Comparison of ENCODE assay signal across 13 cellular contexts in the genomic region with DNA sequence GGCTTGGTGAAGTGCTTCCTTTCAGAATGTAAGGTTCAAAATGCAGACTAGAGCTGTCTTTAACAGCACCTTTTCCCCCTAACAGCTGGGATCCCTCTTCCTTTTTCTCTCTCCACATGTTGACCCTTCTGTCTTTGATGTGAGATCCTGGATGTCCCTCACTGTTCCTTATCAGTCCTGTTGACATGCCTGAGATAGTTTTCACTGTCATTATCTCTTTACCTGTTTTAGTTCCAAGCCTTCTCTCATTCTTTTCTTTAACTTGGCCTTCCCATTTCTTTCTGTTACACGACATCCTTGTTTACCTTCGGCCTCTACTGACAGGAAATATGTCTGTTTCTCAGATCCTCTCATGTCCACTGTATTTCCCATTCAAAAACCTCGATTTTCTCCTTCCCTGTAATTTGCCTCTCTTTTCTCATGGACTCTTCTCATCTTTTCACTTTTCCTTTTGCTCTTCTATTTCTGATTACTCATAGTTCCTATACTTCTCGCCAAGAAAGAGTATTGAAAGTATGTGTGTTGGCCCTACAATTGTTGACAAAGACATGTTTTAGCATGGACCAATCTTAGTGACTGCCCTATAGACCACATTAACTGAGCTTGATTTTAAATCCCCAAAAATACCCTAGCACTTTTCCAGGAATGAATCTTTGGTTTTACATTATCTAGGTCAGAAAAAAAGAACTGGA. TPM values are rescaled to one million over a fixed set of nuclear protein-coding genes. Genes with fewer than 3 reads are reported as not detected.
DNase-seq lines count a peak whose midpoint lies in the region; TF ChIP-seq lines count a peak whose summit lies in the region.
"Had no signal": no experiment of that assay in that cellular context is flagged by ENCODE, and none has a peak within 500 bp of the region (broad histone marks: within the 10 kb centered on the region; RNA-seq: fewer than 3 reads in every experiment).

No MANE protein-coding gene starts in this region.

- WGBS in mammary epithelial cell (ENCODE audit: low coverage, missing lambda C conversion rate) = 77% methylated on average over 3 of the region's 4 CpGs
- WGBS in suprapubic skin = 70% methylated on average over 4 of the region's 4 CpGs

- no TSS peak for BruUV-seq in mammary epithelial cell (replicated peaks; lab: Mats Ljungman, UMichigan)

- H3K36me3 ChIP-seq in mammary epithelial cell (ENCODE audit: insufficient read depth, low read length) (no peaks in the 10 kb centered on the region), breast epithelium (no peaks in the 10 kb centered on the region), adipocyte (ENCODE audit: control insufficient read depth, insufficient read depth, low read length, severe bottlenecking) (no peaks in the 10 kb centered on the region), suprapubic skin (no peaks in the 10 kb centered on the region), Peyer's patch (no peaks in the 10 kb centered on the region)
- H3K36me3 ChIP-seq: prostate gland had no signal

- H4K20me1 ChIP-seq in mammary epithelial cell (ENCODE audit: insufficient read depth, low read length) = no peaks in the 10 kb centered on the region

- peaks cover 0 to 1% (median 0%) of the 10 kb centered on the region in 6 donors for H3K9me3 Mint-ChIP-seq in immature natural killer cell
- H3K9me3 Mint-ChIP-seq: stimulated activated naive B cell treated with anti-CD40 and anti-IgM and Interleukin-4, amounts not matched to agents 10 μg/mL and 1 μg/mL and 100 μg/mL, for 72 hours had no signal

- dilution Hi-C loops in mammary epithelial cell (cut with HindIII; ENCODE audit: low sequenced_read_pairs) = no loop called here

- intact Hi-C loops in mammary epithelial cell (cut with micrococcal nuclease) (loop anchor here (2.0 to 5.0 kb wide), 3 partner anchors 32 to 143 kb away; no protein-coding TSS in a partner anchor), breast epithelium (cut with DNase I; ENCODE audit: low total_unique reads) (no loop called here)

- TF ChIP-seq POLR2A in breast epithelium (IDR thresholded peaks at IDR 0.05) (no peak), suprapubic skin (IDR thresholded peaks at IDR 0.05) (no peak), Peyer's patch (IDR thresholded peaks at IDR 0.05) (no peak)

- CTCF ChIA-PET in mammary epithelial cell (lab: Charles Lee; ENCODE audit: low non-redundant PET) = interaction anchor here (0.6 to 0.7 kb wide), 2 partner anchors 10 to 390 kb away, joined by 3 read pairs; no protein-coding TSS in a partner anchor

- peak overlapping the region; percentile 36 for H2AFZ ChIP-seq in mammary epithelial cell (ENCODE audit: low read depth, low read length)

- H3K36me3 Mint-ChIP-seq in immature natural killer cell = no peaks in the 10 kb centered on the region
- H3K36me3 Mint-ChIP-seq: stimulated activated naive B cell treated with anti-CD40 and anti-IgM and Interleukin-4, amounts not matched to agents 10 μg/mL and 1 μg/mL and 100 μg/mL, for 72 hours had no signal

- H3K27me3 ChIP-seq in mammary epithelial cell (ENCODE audit: insufficient read depth, low read length) = no peaks in the 10 kb centered on the region
- H3K27me3 ChIP-seq in breast epithelium = no peaks in the 10 kb centered on the region
- H3K27me3 ChIP-seq in adipocyte (replicated peaks; ENCODE audit: control insufficient read depth, insufficient read depth, low read length) = peaks cover 51% of the 10 kb centered on the region
- H3K27me3 ChIP-seq in suprapubic skin = peaks cover 45% of the 10 kb centered on the region
- H3K27me3 ChIP-seq in Peyer's patch = peaks cover 0 to 6% of the 10 kb centered on the region in 2 donors

- H3K4me1 Mint-ChIP-seq in immature natural killer cell = peaks cover 11 to 13% of the 10 kb centered on the region in 2 donors
- H3K4me1 Mint-ChIP-seq: stimulated activated naive B cell treated with anti-CD40 and anti-IgM and Interleukin-4, amounts not matched to agents 10 μg/mL and 1 μg/mL and 100 μg/mL, for 72 hours had no signal

- no peak for TF ChIP-seq EP300 in suprapubic skin (IDR thresholded peaks at IDR 0.05)

- H3K79me2 ChIP-seq in mammary epithelial cell (ENCODE audit: insufficient read depth, low read length) = no peaks in the 10 kb centered on the region

- H3K9me3 ChIP-seq in mammary epithelial cell (replicated peaks; ENCODE audit: insufficient read depth, low read length) (no peaks in the 10 kb centered on the region), breast epithelium (no peaks in the 10 kb centered on the region), adipocyte (ENCODE audit: control insufficient read depth, low read length) (no peaks in the 10 kb centered on the region), suprapubic skin (no peaks in the 10 kb centered on the region), Peyer's patch (no peaks in the 10 kb centered on the region)
- H3K9me3 ChIP-seq: prostate gland had no signal

- peaks cover 4 to 11% (median 9%) of the 10 kb centered on the region in 3 donors for H3K27me3 Mint-ChIP-seq in immature natural killer cell (ENCODE audit: low read depth in 3 of 3)

- no peak overlapping the region for H3K27ac Mint-ChIP-seq in immature natural killer cell
- H3K27ac Mint-ChIP-seq: stimulated activated naive B cell treated with anti-CD40 and anti-IgM and Interleukin-4, amounts not matched to agents 10 μg/mL and 1 μg/mL and 100 μg/mL, for 72 hours had no signal

- peak; percentile 45 for DNase-seq in mammary epithelial cell
- DNase-seq in breast epithelium (ENCODE audit: low spot score in 2 of 2) = no peak
- peak; percentile 25 for DNase-seq in adipocyte (ENCODE audit: low read depth)
- no peak for DNase-seq in immature natural killer cell
- no peak for DNase-seq in suprapubic skin (ENCODE audit: low spot score in 2 of 2)
- no peak for DNase-seq in Peyer's patch
- DNase-seq in stimulated activated CD4-positive, alpha-beta T cell treated with anti-CD3 and anti-CD28 coated beads, Interleukin-12 subunit alpha, Interleukin-12 subunit beta, amount 100 ng/mL, for 4 hours = no peak
- no peak for DNase-seq in NCI-H146 treated with DMSO at 0.1 percent for 48 hours (lab: John Stamatoyannopoulos, UW; ENCODE audit: unreplicated experiment)
- DNase-seq: activated CD4-positive, alpha-beta T cell treated with anti-CD3 and anti-CD28 coated beads for 1 hour; NCI-H2081; stimulated activated naive B cell treated with anti-CD40 and anti-IgM and Interleukin-4, amounts not matched to agents 10 μg/mL and 1 μg/mL and 100 μg/mL, for 72 hours had no signal

- H3K9ac ChIP-seq in mammary epithelial cell (ENCODE audit: insufficient read depth, low read length) = no peak overlapping the region
- no peak overlapping the region for H3K9ac ChIP-seq in adipocyte (ENCODE audit: low read length)

- H3K4me1 ChIP-seq in mammary epithelial cell (ENCODE audit: insufficient read depth, low read length) = peaks cover 21% of the 10 kb centered on the region
- no peaks in the 10 kb centered on the region for H3K4me1 ChIP-seq in breast epithelium
- H3K4me1 ChIP-seq in adipocyte (ENCODE audit: control insufficient read depth, insufficient read depth, low read length) = no peaks in the 10 kb centered on the region
- peaks cover 21% of the 10 kb centered on the region for H3K4me1 ChIP-seq in suprapubic skin
- peaks cover 0 to 44% (median 7%) of the 10 kb centered on the region in 4 donors for H3K4me1 ChIP-seq in Peyer's patch
- H3K4me1 ChIP-seq: prostate gland had no signal

- in situ Hi-C loops in mammary epithelial cell (cut with MboI; ENCODE audit: low sequenced_read_pairs in 2 of 2) = no loop called here

- TF ChIP-seq CTCF in mammary epithelial cell (conservative IDR thresholded peaks at IDR 0.05 in 1 of 2, IDR thresholded peaks at IDR 0.05 in 1 of 2; ENCODE audit: extremely low read depth in 1 of 2, insufficient read depth in 1 of 2, low read depth in 1 of 2, low read length in 2 of 2) (no peak), breast epithelium (IDR thresholded peaks at IDR 0.05) (no peak), suprapubic skin (IDR thresholded peaks at IDR 0.05) (no peak), Peyer's patch (IDR thresholded peaks at IDR 0.05) (no peak)

- H3K4me2 ChIP-seq in mammary epithelial cell (ENCODE audit: insufficient read depth, low read depth, low read length) = peak overlapping the region; percentile 99

- H3K27ac ChIP-seq in mammary epithelial cell (ENCODE audit: insufficient read depth, low read depth, low read length) (no peak overlapping the region), breast epithelium (no peak overlapping the region), suprapubic skin (no peak overlapping the region), Peyer's patch (peak overlapping the region in 1 of 4 donors; percentile 95)
- H3K27ac ChIP-seq: SK-N-MC had no signal

- H3K4me3 Mint-ChIP-seq in immature natural killer cell = peak overlapping the region; percentile 14 to 61 (median 58)

- H3K4me3 ChIP-seq in mammary epithelial cell (replicated peaks in 1 of 3; ENCODE audit: insufficient read depth in 1 of 3, low read depth in 2 of 3, low read length in 3 of 3) (peak overlapping the region in 2 of 3 experiments; percentile 63 to 74), breast epithelium (no peak overlapping the region), adipocyte (ENCODE audit: low read length) (no peak overlapping the region), suprapubic skin (peak overlapping the region; percentile 62), Peyer's patch (peak overlapping the region in 2 of 4 donors; percentile 66 to 84)
- H3K4me3 ChIP-seq: SK-N-MC had no signal

RNA-seq across cellular contexts. Expression of a gene that starts 1.2 kb away (rescaled TPM):
- total RNA-seq in mammary epithelial cell (1 to 10 TPM; 2.9 to 8.3 TPM), breast epithelium (1 to 10 TPM in 2 of 3 donors, not detected in 1; 2.9 to 5.3 TPM), suprapubic skin (1 to 10 TPM; 1.9 to 3.6 (median 3.3) TPM), Peyer's patch (10 to 100 TPM; 11.6 to 30.8 (median 27.4) TPM)
- polyA plus RNA-seq in mammary epithelial cell (0.33 TPM), immature natural killer cell (not detected)
- polyA minus RNA-seq in mammary epithelial cell = 0.47 TPM

RNA-seq across cellular contexts. Expression of a gene that starts 50.5 kb away (rescaled TPM):
- total RNA-seq in mammary epithelial cell (100 to 1,000 TPM; 156 to 188 TPM), breast epithelium (100 to 1,000 TPM in 2 of 3 donors, 10 to 100 TPM in 1; 78.6 to 362 (median 329) TPM), suprapubic skin (10 to 100 TPM; 18.6 to 41.6 (median 25.1) TPM), Peyer's patch (100 to 1,000 TPM in 1 of 4 donors, 10 to 100 TPM in 3; 58.8 to 354 (median 80.0) TPM)
- polyA plus RNA-seq in mammary epithelial cell (102 TPM), immature natural killer cell (10 to 100 TPM; 40.4 to 59.6 (median 57.5) TPM)
- polyA minus RNA-seq in mammary epithelial cell = 154 TPM

Comparison
In these comparisons a context has a peak if more than half of its experiments do, and no peak if none do; other contexts are left out.
1. DNase-seq: peak in mammary epithelial cell (single experiment) and adipocyte (single experiment); none in breast epithelium (0 of 2), immature natural killer cell (0 of 3), suprapubic skin (0 of 2), Peyer's patch (0 of 3), stimulated activated CD4-positive, alpha-beta T cell treated with anti-CD3 and anti-CD28 coated beads, Interleukin-12 subunit alpha, Interleukin-12 subunit beta, amount 100 ng/mL, for 4 hours (single experiment) and NCI-H146 treated with DMSO at 0.1 percent for 48 hours (single experiment).
2. H3K4me3 ChIP-seq: peak in mammary epithelial cell (2 of 3) and suprapubic skin (single experiment); none in breast epithelium (0 of 3) and adipocyte (single experiment).